14 cellular contexts compared by ENCODE assay signal in genomic region chr9:16690628-16691027, GRCh38.
DNase-seq lines count a peak whose midpoint lies in the region; ATAC-seq and TF ChIP-seq lines count a peak whose summit lies in the region.
"Had no signal": no experiment of that assay in that cellular context is flagged by ENCODE, and none has a peak within 500 bp of the region (broad histone marks: within the 10 kb centered on the region; RNA-seq: fewer than 3 reads in every experiment).

No MANE protein-coding gene starts in this region.

- WGBS in body of pancreas, 2 donors: 72 to 82% methylated on average over 2 of the region's 2 CpGs

- no peak for TF ChIP-seq POLR2A in body of pancreas (IDR thresholded peaks at IDR 0.05)

- DNase-seq in stimulated activated naive CD8-positive, alpha-beta T cell treated with anti-CD3 and anti-CD28 coated beads, Interleukin-15, amount 100 ng/mL, for 72 hours: no peak
- no peak for DNase-seq in stimulated activated naive CD8-positive, alpha-beta T cell treated with anti-CD3 and anti-CD28 coated beads, Interleukin-15, Interleukin-2, amounts not matched to agents 100 U/mL and 50 U/mL, for 24 hours
- peak; percentile 52 for DNase-seq in NCI-H69 (lab: John Stamatoyannopoulos, UW)
- DNase-seq in NCI-H510A treated with DMSO at 0.1 percent for 48 hours (lab: John Stamatoyannopoulos, UW): no peak
- DNase-seq in body of pancreas: no peak
- DNase-seq: 8988T; C1 segment of cervical spinal cord; Calu3; CD4-positive, alpha-beta T cell; DMS 273 treated with DMSO at 0.1 percent for 48 hours; H9 had no signal

- H3K9me3 ChIP-seq in body of pancreas: no peaks in the 10 kb centered on the region

- no peak overlapping the region for H3K4me3 ChIP-seq in body of pancreas

- no peaks in the 10 kb centered on the region for H3K36me3 ChIP-seq in body of pancreas (replicated peaks in 1 of 2; ENCODE audit: insufficient read depth in 1 of 2, low read depth in 2 of 2)

- H3K4me1 ChIP-seq in body of pancreas: peaks cover 7% of the 10 kb centered on the region

- H3K36me3 Mint-ChIP-seq in nephron (ENCODE audit: low read depth): peaks cover 7% of the 10 kb centered on the region

- peak; percentile 28 for ATAC-seq in stimulated activated naive CD8-positive, alpha-beta T cell treated with anti-CD3 and anti-CD28 coated beads, Interleukin-15, amount 100 ng/mL, for 72 hours
- ATAC-seq in stimulated activated naive CD8-positive, alpha-beta T cell treated with anti-CD3 and anti-CD28 coated beads, Interleukin-15, Interleukin-2, amounts not matched to agents 100 U/mL and 50 U/mL, for 24 hours: no peak
- ATAC-seq in GM21367 (IDR thresholded peaks at IDR 0.05; ENCODE audit: unreplicated experiment): no peak
- no peak for ATAC-seq in body of pancreas

- peaks cover under 1% of the 10 kb centered on the region for H3K27me3 Mint-ChIP-seq in stimulated activated naive CD8-positive, alpha-beta T cell treated with anti-CD3 and anti-CD28 coated beads, Interleukin-15, amount 100 ng/mL, for 72 hours
- H3K27me3 Mint-ChIP-seq in nephron (ENCODE audit: low read depth): no peaks in the 10 kb centered on the region
- H3K27me3 Mint-ChIP-seq: B cell; CD4-positive, alpha-beta T cell had no signal

- no peak for TF ChIP-seq CTCF in nephron (IDR thresholded peaks at IDR 0.05; ENCODE audit: unreplicated experiment in 3 of 3)
- no peak for TF ChIP-seq CTCF in body of pancreas (IDR thresholded peaks at IDR 0.05)

- H3K27ac Mint-ChIP-seq in stimulated activated naive CD8-positive, alpha-beta T cell treated with anti-CD3 and anti-CD28 coated beads, Interleukin-15, amount 100 ng/mL, for 72 hours: no peak overlapping the region
- H3K27ac Mint-ChIP-seq in nephron: peak overlapping the region in 2 of 3 experiments; percentile 3 to 41
- H3K27ac Mint-ChIP-seq: B cell; CD4-positive, alpha-beta T cell had no signal

- peaks cover 0 to 3% of the 10 kb centered on the region in 2 donors for H3K9me3 Mint-ChIP-seq in stimulated activated naive CD8-positive, alpha-beta T cell treated with anti-CD3 and anti-CD28 coated beads, Interleukin-15, amount 100 ng/mL, for 72 hours
- H3K9me3 Mint-ChIP-seq in nephron: no peaks in the 10 kb centered on the region
- H3K9me3 Mint-ChIP-seq: H9 had no signal

- no peak overlapping the region for H3K27ac ChIP-seq in body of pancreas

- intact Hi-C loops in body of pancreas (cut with DNase I): no loop called here

- H3K27me3 ChIP-seq in body of pancreas: no peaks in the 10 kb centered on the region

- no peaks in the 10 kb centered on the region for H3K4me1 Mint-ChIP-seq in stimulated activated naive CD8-positive, alpha-beta T cell treated with anti-CD3 and anti-CD28 coated beads, Interleukin-15, amount 100 ng/mL, for 72 hours
- H3K4me1 Mint-ChIP-seq in nephron: peaks cover 41% of the 10 kb centered on the region
- H3K4me1 Mint-ChIP-seq: B cell had no signal

- H3K4me3 Mint-ChIP-seq in stimulated activated naive CD8-positive, alpha-beta T cell treated with anti-CD3 and anti-CD28 coated beads, Interleukin-15, amount 100 ng/mL, for 72 hours: no peak overlapping the region
- H3K4me3 Mint-ChIP-seq in nephron: no peak overlapping the region
- H3K4me3 Mint-ChIP-seq: B cell; CD4-positive, alpha-beta T cell; H9 had no signal

Comparison
In these comparisons a context has a peak if more than half of its experiments do, and no peak if none do; other contexts are left out.
1. H3K27ac Mint-ChIP-seq: peak in nephron (2 of 3); none in stimulated activated naive CD8-positive, alpha-beta T cell treated with anti-CD3 and anti-CD28 coated beads, Interleukin-15, amount 100 ng/mL, for 72 hours (0 of 2).